8 cellular contexts compared by ENCODE assay signal in the genomic region with DNA sequence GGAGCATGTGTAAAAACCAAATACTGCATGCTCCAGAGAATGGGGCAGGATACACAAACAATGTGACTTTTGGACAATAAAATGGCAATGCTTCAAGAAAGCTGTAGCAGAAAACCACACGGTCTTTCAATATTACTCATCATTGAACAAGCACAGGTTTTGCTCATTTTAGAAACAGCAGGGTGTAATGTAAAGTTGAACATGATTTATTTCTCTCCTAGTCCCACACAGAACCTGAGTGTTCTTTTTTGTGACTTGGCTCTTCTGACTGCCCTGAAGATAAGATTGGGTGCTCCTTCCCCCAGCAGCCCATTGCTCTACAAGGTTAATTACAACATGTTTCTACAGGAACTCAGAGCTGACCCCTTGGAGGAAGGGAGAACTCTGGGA. TPM values are rescaled to one million over a fixed set of nuclear protein-coding genes. Genes with fewer than 3 reads are reported as not detected.
DNase-seq lines count a peak whose midpoint lies in the region; ATAC-seq, FAIRE-seq and TF ChIP-seq lines count a peak whose summit lies in the region.
"Not testable (repeated sequence)": the region's sequence is repeated elsewhere in the genome, so short reads cannot be mapped to it uniquely, and the experiment has no call there.

No MANE protein-coding gene starts in this region.

- not testable (repeated sequence) for H4K20me1 ChIP-seq in Loucy (ENCODE audit: insufficient read depth, low read length, poor library complexity, severe bottlenecking); endothelial cell of umbilical vein (replicated peaks; ENCODE audit: control insufficient read depth, extremely low read depth, insufficient read depth, low read length)

- not testable (repeated sequence) for H3K36me3 ChIP-seq in ACC112 (ENCODE audit: insufficient read depth, low read length); Loucy (ENCODE audit: insufficient read depth, low read length); endothelial cell of umbilical vein (ENCODE audit: control insufficient read depth in 2 of 2, extremely low read depth in 1 of 2, insufficient read depth in 2 of 2, low read length in 2 of 2)

- peaks cover 15% of the 10 kb centered on the region for H3K4me1 ChIP-seq in ACC112 (ENCODE audit: control insufficient read depth, insufficient read depth, low read length, unreplicated experiment)
- not testable (repeated sequence) for H3K4me1 ChIP-seq in Loucy (ENCODE audit: insufficient read depth, low read length, poor library complexity, severe bottlenecking); endothelial cell of umbilical vein (ENCODE audit: control insufficient read depth, extremely low read depth, insufficient read depth, low read length)

- H3K79me2 ChIP-seq in ACC112 (ENCODE audit: control insufficient read depth, insufficient read depth, low read length, unreplicated experiment); Loucy (ENCODE audit: insufficient read depth, low read length); endothelial cell of umbilical vein (ENCODE audit: control insufficient read depth, insufficient read depth, low read length): not testable (repeated sequence)

- not testable (repeated sequence) for H3K9ac ChIP-seq in Loucy (ENCODE audit: low read depth, low read length, poor library complexity, severe bottlenecking); endothelial cell of umbilical vein (replicated peaks; ENCODE audit: extremely low read depth, insufficient read depth, low read length)

- H3K36me3 Mint-ChIP-seq in activated CD8-positive, alpha-beta memory T cell treated with anti-CD3 and anti-CD28 coated beads, Interleukin-2, amount 10 ng/mL, durations not matched to agents 7 days and 5 days = not testable (repeated sequence)

- TF ChIP-seq CTCF in Loucy (conservative IDR thresholded peaks at IDR 0.05; ENCODE audit: low read length); endothelial cell of umbilical vein (IDR thresholded peaks at IDR 0.05; ENCODE audit: extremely low read depth in 1 of 2, insufficient read depth in 1 of 2, low read depth in 1 of 2, low read length in 2 of 2): not testable (repeated sequence)

- H3K27ac ChIP-seq in ACC112 (ENCODE audit: low read depth, low read length) = peak overlapping the region; percentile 9; the same call in 1 of the 2 replicates
- not testable (repeated sequence) for H3K27ac ChIP-seq in endothelial cell of umbilical vein (ENCODE audit: insufficient read depth, low read depth, low read length)

- peaks cover 18% of the 10 kb centered on the region for H3K4me1 Mint-ChIP-seq in activated CD8-positive, alpha-beta memory T cell treated with anti-CD3 and anti-CD28 coated beads, Interleukin-2, amount 10 ng/mL, durations not matched to agents 7 days and 5 days

- H3K9me3 ChIP-seq in Loucy (ENCODE audit: insufficient read depth, low read depth, low read length); endothelial cell of umbilical vein (replicated peaks; ENCODE audit: control insufficient read depth, insufficient read depth, low read length): not testable (repeated sequence)

- peak; percentile 83 for FAIRE-seq in endothelial cell of umbilical vein (lab: Jason Lieb, UNC)

- peak overlapping the region; percentile 98 for H3K27ac Mint-ChIP-seq in activated CD8-positive, alpha-beta memory T cell treated with anti-CD3 and anti-CD28 coated beads, Interleukin-2, amount 10 ng/mL, durations not matched to agents 7 days and 5 days

- H3K4me3 Mint-ChIP-seq in activated CD8-positive, alpha-beta memory T cell treated with anti-CD3 and anti-CD28 coated beads, Interleukin-2, amount 10 ng/mL, durations not matched to agents 7 days and 5 days = peak overlapping the region; percentile 64

- not testable (repeated sequence) for DNase-seq in activated CD8-positive, alpha-beta memory T cell treated with anti-CD3 and anti-CD28 coated beads, Interleukin-2, amount 10 ng/mL, durations not matched to agents 7 days and 5 days; endothelial cell of umbilical vein (ENCODE audit: low read depth, low spot score)

- BruUV-seq in endothelial cell of umbilical vein (replicated peaks; lab: Mats Ljungman, UMichigan) = not testable (repeated sequence)

- POLR2A ChIA-PET in endothelial cell of umbilical vein (lab: Charles Lee) = not testable (repeated sequence)

- peak overlapping the region; percentile 10 for H3K4me2 ChIP-seq in Loucy (ENCODE audit: low read depth, low read length, poor library complexity, severe bottlenecking)
- not testable (repeated sequence) for H3K4me2 ChIP-seq in endothelial cell of umbilical vein (ENCODE audit: insufficient read depth, low read length)

- H3K9me2 ChIP-seq in Loucy (replicated peaks; ENCODE audit: low read depth, low read length) = not testable (repeated sequence)

- TF ChIP-seq POLR2A in endothelial cell of umbilical vein (IDR thresholded peaks at IDR 0.05; ENCODE audit: low read depth, low read length) = not testable (repeated sequence)

- ATAC-seq in GM18870 (IDR thresholded peaks at IDR 0.05; ENCODE audit: unreplicated experiment) = peak; percentile 82
- ATAC-seq in GM21381 (IDR thresholded peaks at IDR 0.05; ENCODE audit: unreplicated experiment) = peak; percentile 66
- peak; percentile 82 for ATAC-seq in HG02759 (IDR thresholded peaks at IDR 0.05; ENCODE audit: unreplicated experiment)
- ATAC-seq in HG03135 (IDR thresholded peaks at IDR 0.05; ENCODE audit: unreplicated experiment) = peak; percentile 66
- ATAC-seq in activated CD8-positive, alpha-beta memory T cell treated with anti-CD3 and anti-CD28 coated beads, Interleukin-2, amount 10 ng/mL, durations not matched to agents 7 days and 5 days = peak; percentile 83

- not testable (repeated sequence) for H3K27me3 ChIP-seq in ACC112 (ENCODE audit: insufficient read depth, low read length); Loucy (ENCODE audit: insufficient read depth, low read length, poor library complexity, severe bottlenecking); endothelial cell of umbilical vein (ENCODE audit: control insufficient read depth in 2 of 2, insufficient read depth in 2 of 2, low read length in 2 of 2)

- H2AFZ ChIP-seq in ACC112 (ENCODE audit: low read length, unreplicated experiment) = peak overlapping the region; percentile 22
- H2AFZ ChIP-seq in Loucy (ENCODE audit: low read length); endothelial cell of umbilical vein (ENCODE audit: low read depth, low read length): not testable (repeated sequence)

- H3F3A ChIP-seq in Loucy (ENCODE audit: low read depth) = not testable (repeated sequence)

- H3K27me3 Mint-ChIP-seq in activated CD8-positive, alpha-beta memory T cell treated with anti-CD3 and anti-CD28 coated beads, Interleukin-2, amount 10 ng/mL, durations not matched to agents 7 days and 5 days = not testable (repeated sequence)

- dilution Hi-C loops in endothelial cell of umbilical vein (cut with MboI; ENCODE audit: extremely low pct_ligation_motif_present, low sequenced_read_pairs) = not testable (repeated sequence)

- H3K9me1 ChIP-seq in endothelial cell of umbilical vein (replicated peaks; ENCODE audit: control insufficient read depth, extremely low read depth, insufficient read depth, low read length) = not testable (repeated sequence)

- CTCF ChIA-PET in activated CD8-positive, alpha-beta memory T cell treated with anti-CD3 and anti-CD28 coated beads, Interleukin-2, amount 10 ng/mL, durations not matched to agents 7 days and 5 days (lab: Charles Lee); endothelial cell of umbilical vein (lab: Charles Lee): not testable (repeated sequence)

- not testable (repeated sequence) for H3K4me3 ChIP-seq in ACC112 (ENCODE audit: low read depth, low read length); Loucy (ENCODE audit: low read length, poor library complexity, severe bottlenecking); endothelial cell of umbilical vein (replicated peaks in 1 of 3; ENCODE audit: insufficient read depth in 1 of 3, low read depth in 1 of 3, low read length in 3 of 3)

- H3K9me3 Mint-ChIP-seq in activated CD8-positive, alpha-beta memory T cell treated with anti-CD3 and anti-CD28 coated beads, Interleukin-2, amount 10 ng/mL, durations not matched to agents 7 days and 5 days (ENCODE audit: low read depth) = not testable (repeated sequence)

- intact Hi-C loops in endothelial cell of umbilical vein (cut with micrococcal nuclease) = not testable (repeated sequence)

RNA-seq across cellular contexts. Expression of gene FAM185A, which starts 35.1 kb away (rescaled TPM):
- total RNA-seq in activated CD8-positive, alpha-beta memory T cell treated with anti-CD3 and anti-CD28 coated beads, Interleukin-2, amount 10 ng/mL, durations not matched to agents 7 days and 5 days = 10 to 100 TPM in 1 of 2 experiments, 1 to 10 TPM in 1; 9.8 to 10.8 TPM
- total RNA-seq in endothelial cell of umbilical vein = 7.6 and 8.5 TPM in 2 replicates
- polyA plus RNA-seq in endothelial cell of umbilical vein = 5.4 and 5.6 TPM in 2 replicates
- polyA plus RNA-seq in endothelial cell of umbilical vein (2011; cell fraction: cytosol; rRNA removed) = 3.5 and 4.4 TPM in 2 replicates
- 8.2 and 12.5 TPM in 2 replicates for polyA plus RNA-seq in endothelial cell of umbilical vein (2011; cell fraction: nucleus; rRNA removed)
- 3.8 and 5.4 TPM in 2 replicates for polyA plus RNA-seq in endothelial cell of umbilical vein (2012)
- polyA minus RNA-seq in endothelial cell of umbilical vein = 6.0 and 8.0 TPM in 2 replicates
- 7.1 TPM for polyA minus RNA-seq in endothelial cell of umbilical vein (2011; cell fraction: cytosol; rRNA and poly(A)+ RNA removed)
- polyA minus RNA-seq in endothelial cell of umbilical vein (2011; cell fraction: nucleus; rRNA and poly(A)+ RNA removed) = 12.4 and 13.9 TPM in 2 replicates

RNA-seq across cellular contexts. Expression of gene POLR2J2, which starts 42.2 kb away (rescaled TPM):
- 10 to 100 TPM; 15.4 to 15.7 TPM for total RNA-seq in activated CD8-positive, alpha-beta memory T cell treated with anti-CD3 and anti-CD28 coated beads, Interleukin-2, amount 10 ng/mL, durations not matched to agents 7 days and 5 days
- total RNA-seq in endothelial cell of umbilical vein = 19.2 and 21.3 TPM in 2 replicates
- 1.3 and 1.7 TPM in 2 replicates for polyA plus RNA-seq in endothelial cell of umbilical vein
- polyA plus RNA-seq in endothelial cell of umbilical vein (2011; cell fraction: cytosol; rRNA removed) = 0.19 and 0.32 TPM in 2 replicates
- 10.5 and 14.3 TPM in 2 replicates for polyA plus RNA-seq in endothelial cell of umbilical vein (2011; cell fraction: nucleus; rRNA removed)
- 0.15 and 2.2 TPM in 2 replicates for polyA plus RNA-seq in endothelial cell of umbilical vein (2012)
- polyA minus RNA-seq in endothelial cell of umbilical vein = 5.5 and 12.1 TPM in 2 replicates
- polyA minus RNA-seq in endothelial cell of umbilical vein (2011; cell fraction: cytosol; rRNA and poly(A)+ RNA removed) = not detected
- 15.7 and 17.4 TPM in 2 replicates for polyA minus RNA-seq in endothelial cell of umbilical vein (2011; cell fraction: nucleus; rRNA and poly(A)+ RNA removed)
